ENCODE assay signal across 3 cellular contexts in genomic region chr16:57153841-57154240, GRCh38.
TF ChIP-seq lines count a peak whose summit lies in the region.

No MANE protein-coding gene starts in this region.

TF ChIP-seq in GM23338, 12 proteins besides CTCF, POLR2A, EP300 and RAD21 (continues in another document):
- TF ChIP-seq ZNF114 (CRISPR knock-in tag; IDR thresholded peaks at IDR 0.05) (no peak), EZH2 (IDR thresholded peaks at IDR 0.05; ENCODE audit: low read depth, unreplicated experiment) (no peak), NANOG (IDR thresholded peaks at IDR 0.05; ENCODE audit: borderline replicate concordance) (no peak), EZH2phosphoT487 (IDR thresholded peaks at IDR 0.05; ENCODE audit: unreplicated experiment) (no peak), ETS1 (IDR thresholded peaks at IDR 0.05) (no peak), POLR2AphosphoS5 (IDR thresholded peaks at IDR 0.05; ENCODE audit: low read depth) (no peak), JUNB (IDR thresholded peaks at IDR 0.05; ENCODE audit: unreplicated experiment) (no peak), ZNF331 (CRISPR knock-in tag; IDR thresholded peaks at IDR 0.05; ENCODE audit: low read depth) (no peak)

TF ChIP-seq in GM12878, 131 proteins besides CTCF, POLR2A, EP300 and RAD21:
- TF ChIP-seq RBBP5 (conservative IDR thresholded peaks at IDR 0.05) (no peak), ZNF622 (IDR thresholded peaks at IDR 0.05) (no peak), ATF2 (IDR thresholded peaks at IDR 0.05; ENCODE audit: low read length) (no peak), SUPT20H (IDR thresholded peaks at IDR 0.05; ENCODE audit: borderline replicate concordance, control insufficient read depth, low read depth, low read length) (no peak), NKRF (conservative IDR thresholded peaks at IDR 0.05) (no peak)

TF ChIP-seq in WTC11, 78 proteins besides CTCF, POLR2A, EP300 and RAD21:
- TF ChIP-seq PRRX2 (CRISPR knock-in tag; IDR thresholded peaks at IDR 0.05) (no peak), MXD4 (CRISPR knock-in tag; IDR thresholded peaks at IDR 0.05; ENCODE audit: borderline replicate concordance) (no peak), HMGXB4 (CRISPR knock-in tag; IDR thresholded peaks at IDR 0.05) (no peak), IRF2 (CRISPR knock-in tag; IDR thresholded peaks at IDR 0.05; ENCODE audit: borderline replicate concordance, low read depth) (no peak), E2F4 (CRISPR knock-in tag; IDR thresholded peaks at IDR 0.05; ENCODE audit: borderline replicate concordance, low read depth) (no peak), CREB1 (CRISPR knock-in tag; IDR thresholded peaks at IDR 0.05) (no peak)
TF ChIP-seq in WTC11: peak in this region for 0.
